Comparison of ENCODE assay signal across 1 cellular context in genomic region chr22:45302047-45302446, GRCh38.
A peak's percentile ranks its signal among the peaks of the same experiment; 100 is the strongest.
TF ChIP-seq lines count a peak whose summit lies in the region.

No MANE protein-coding gene starts in this region.

TF ChIP-seq in K562, 482 proteins besides CTCF, POLR2A, EP300 and RAD21 (continued from another document):
- peak; percentile 51; the same call in 1 of the 2 replicates for TF ChIP-seq JUND (IDR thresholded peaks at IDR 0.05; ENCODE audit: borderline replicate concordance, low read depth, low read length)
- peak; percentile 46; the same call in 1 of the 3 replicates for TF ChIP-seq JUND (tag; IDR thresholded peaks at IDR 0.05; ENCODE audit: borderline replicate concordance, low read depth, low read length)
- TF ChIP-seq DPF2 (IDR thresholded peaks at IDR 0.05): peak; percentile 51; the same call in 1 of the 2 replicates
- no peak for TF ChIP-seq HDAC8 (tag; IDR thresholded peaks at IDR 0.05)
- TF ChIP-seq PKNOX1 (IDR thresholded peaks at IDR 0.05): no peak
- no peak for TF ChIP-seq HCFC1 (IDR thresholded peaks at IDR 0.05; ENCODE audit: low read depth, low read length)
- peak; percentile 52; the same call in 1 of the 2 replicates for TF ChIP-seq ZNF384 (IDR thresholded peaks at IDR 0.05; ENCODE audit: low read depth, low read length)
- TF ChIP-seq ZKSCAN1 (IDR thresholded peaks at IDR 0.05; ENCODE audit: low read depth, low read length): no peak
- TF ChIP-seq ZNF316 (IDR thresholded peaks at IDR 0.05): peak; percentile 40; the same call in 1 of the 2 replicates
- TF ChIP-seq C11orf30 (IDR thresholded peaks at IDR 0.05; ENCODE audit: low read depth): peak; percentile 62; the same call in 1 of the 2 replicates
- TF ChIP-seq NR2C1 (IDR thresholded peaks at IDR 0.05): no peak
- no peak for TF ChIP-seq NR2C1 (tag; IDR thresholded peaks at IDR 0.05)
- TF ChIP-seq SMARCA4 (IDR thresholded peaks at IDR 0.05): 0 out of 2 replicates have a peak, but pooled peaks have one; percentile 33
- no peak for TF ChIP-seq KAT7 (CRISPR knock-in tag; IDR thresholded peaks at IDR 0.05; ENCODE audit: borderline replicate concordance)
- 0 out of 2 replicates have a peak, but pooled peaks have one; percentile 23 for TF ChIP-seq LEF1 (IDR thresholded peaks at IDR 0.05)
- TF ChIP-seq MAFG (tag; conservative IDR thresholded peaks at IDR 0.05): peak; percentile 59
- TF ChIP-seq NRF1 (conservative IDR thresholded peaks at IDR 0.05 in 1 of 2, IDR thresholded peaks at IDR 0.05 in 1 of 2): peak; percentile 15 to 29; a peak in 2 of 4 replicates
- peak; percentile 47; the same call in 1 of the 2 replicates for TF ChIP-seq NFE2 (IDR thresholded peaks at IDR 0.05; ENCODE audit: low read depth)
- TF ChIP-seq ARID1B (IDR thresholded peaks at IDR 0.05): 0 out of 2 replicates have a peak, but pooled peaks have one; percentile 21
